10 cellular contexts compared by ENCODE assay signal in the genomic region with DNA sequence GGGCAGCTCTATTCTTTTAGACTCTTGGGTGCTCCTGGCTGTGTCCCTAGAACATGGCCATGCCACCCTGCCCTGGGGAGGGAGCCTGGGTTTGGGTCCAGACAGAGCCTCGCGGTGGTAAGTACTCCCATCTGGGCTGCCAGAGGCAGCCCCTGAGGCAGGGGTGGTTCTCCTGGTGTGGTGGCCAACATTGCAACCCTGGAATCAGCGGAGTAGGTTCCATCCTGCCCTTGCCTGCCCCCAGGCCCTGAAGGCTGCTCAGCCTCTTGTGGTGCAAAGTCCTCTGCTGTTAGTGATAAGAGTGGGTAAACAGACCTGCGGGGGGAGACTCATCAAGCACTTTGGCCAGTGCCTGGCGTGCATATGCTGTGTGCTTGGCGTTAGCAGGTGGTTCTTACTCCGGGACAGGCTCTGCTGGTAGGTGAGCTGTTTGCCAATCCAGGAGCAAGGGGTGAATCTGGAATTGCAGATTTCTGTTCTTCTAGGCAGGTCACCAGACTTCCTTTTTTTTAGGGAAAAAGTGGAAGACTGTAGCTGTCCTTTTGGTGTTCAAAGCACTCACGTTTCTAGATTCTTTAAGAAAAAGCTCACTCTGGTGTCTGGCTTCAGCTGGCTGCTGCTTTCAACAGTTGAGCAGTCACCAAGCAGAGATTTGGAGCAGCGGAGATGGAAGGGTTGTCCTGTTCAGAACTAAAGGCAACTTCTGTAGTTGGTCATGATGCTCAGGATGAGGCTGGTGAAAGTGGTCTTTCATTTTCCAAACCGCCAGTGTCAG. TPM values are rescaled to one million over a fixed set of nuclear protein-coding genes. Genes with fewer than 3 reads are reported as not detected.
DNase-seq lines count a peak whose midpoint lies in the region; ATAC-seq and TF ChIP-seq lines count a peak whose summit lies in the region.
"Had no signal": no experiment of that assay in that cellular context is flagged by ENCODE, and none has a peak within 500 bp of the region (broad histone marks: within the 10 kb centered on the region; RNA-seq: fewer than 3 reads in every experiment).

No MANE protein-coding gene starts in this region.

- H3K36me3 Mint-ChIP-seq in T-helper 2 cell treated with Interferon-gamma antibody and Interleukin-4, amounts not matched to agents 5 μg/mL and 100 μg/mL, for 36 hours (ENCODE audit: low read depth), result peaks cover 37% of the 10 kb centered on the region

- peaks cover 25% of the 10 kb centered on the region; the same call in 1 of the 2 replicates for H3K79me2 ChIP-seq in OCI-LY7 (ENCODE audit: insufficient read depth, low read depth, low read length)

- H3K9me3 Mint-ChIP-seq in T-helper 2 cell treated with Interferon-gamma antibody and Interleukin-4, amounts not matched to agents 5 μg/mL and 100 μg/mL, for 36 hours, result no peaks in the 10 kb centered on the region

- H3K4me1 Mint-ChIP-seq in T-helper 2 cell treated with Interferon-gamma antibody and Interleukin-4, amounts not matched to agents 5 μg/mL and 100 μg/mL, for 36 hours (ENCODE audit: low read depth), result peaks cover 52% of the 10 kb centered on the region

- TF ChIP-seq CTCF in OCI-LY7 (conservative IDR thresholded peaks at IDR 0.05; ENCODE audit: low read length) (no peak), left ventricle myocardium inferior (IDR thresholded peaks at IDR 0.05; ENCODE audit: borderline replicate concordance) (no peak)

- H3K4me3 ChIP-seq in OCI-LY7 (ENCODE audit: low read depth, low read length, poor library complexity, severe bottlenecking), result peak overlapping the region; percentile 27
- H3K4me3 ChIP-seq in left ventricle myocardium inferior, result peak overlapping the region; percentile 90
- H3K4me3 ChIP-seq in skeletal muscle tissue (ENCODE audit: low read length in 3 of 3), result no peak overlapping the region

- CTCF ChIA-PET in OCI-LY7 (lab: Charles Lee; ENCODE audit: unreplicated experiment), result interaction anchor here (0.6 kb wide), 1 partner anchor 114 kb away, joined by 12 read pairs; no protein-coding TSS in a partner anchor

- peak overlapping the region in 2 of 3 donors; percentile 0 to 54 for H3K9ac ChIP-seq in skeletal muscle tissue (ENCODE audit: low read depth in 1 of 3, low read length in 3 of 3)

- H3K27ac ChIP-seq in OCI-LY7 (ENCODE audit: low read depth, low read length, poor library complexity, severe bottlenecking) (no peak overlapping the region), left ventricle myocardium inferior (replicated peaks) (peak overlapping the region; percentile 60), skeletal muscle tissue (ENCODE audit: low read depth, low read length) (no peak overlapping the region)

- no peaks in the 10 kb centered on the region for H3K27me3 Mint-ChIP-seq in T-helper 2 cell treated with Interferon-gamma antibody and Interleukin-4, amounts not matched to agents 5 μg/mL and 100 μg/mL, for 36 hours (ENCODE audit: low read depth)

- POLR2A ChIA-PET in OCI-LY7 (lab: Charles Lee), result no interaction called here

- H3K27ac Mint-ChIP-seq in T-helper 2 cell treated with Interferon-gamma antibody and Interleukin-4, amounts not matched to agents 5 μg/mL and 100 μg/mL, for 36 hours, result no peak overlapping the region

- BruUV-seq in OCI-LY7 (replicated peaks; lab: Mats Ljungman, UMichigan), result no TSS peak

- no peak for ATAC-seq in GM18907 (IDR thresholded peaks at IDR 0.05; ENCODE audit: unreplicated experiment)
- no peak for ATAC-seq in GM21717 (IDR thresholded peaks at IDR 0.05; ENCODE audit: unreplicated experiment)
- no peak for ATAC-seq in GM18861 (IDR thresholded peaks at IDR 0.05; ENCODE audit: unreplicated experiment)

- H3K9me3 ChIP-seq in OCI-LY7 (ENCODE audit: low read length) (no peaks in the 10 kb centered on the region), left ventricle myocardium inferior (replicated peaks) (no peaks in the 10 kb centered on the region), skeletal muscle tissue (ENCODE audit: control insufficient read depth in 3 of 3, low read length in 3 of 3) (no peaks in the 10 kb centered on the region)

- intact Hi-C loops in OCI-LY7 (cut with micrococcal nuclease; ENCODE audit: unreplicated experiment) (loop anchor here (5.0 kb wide), 2 partner anchors 57 to 293 kb away; a partner anchor contains a TSS), left ventricle myocardium inferior (cut with micrococcal nuclease) (no loop called here)

- H3K4me3 Mint-ChIP-seq in T-helper 2 cell treated with Interferon-gamma antibody and Interleukin-4, amounts not matched to agents 5 μg/mL and 100 μg/mL, for 36 hours, result peak overlapping the region; percentile 79

- H3K4me1 ChIP-seq in OCI-LY7 (ENCODE audit: insufficient read depth, low read length, poor library complexity, severe bottlenecking), result peaks cover 46% of the 10 kb centered on the region
- peaks cover 80% of the 10 kb centered on the region for H3K4me1 ChIP-seq in left ventricle myocardium inferior
- peaks cover 65 to 76% (median 67%) of the 10 kb centered on the region in 3 donors for H3K4me1 ChIP-seq in skeletal muscle tissue (ENCODE audit: control insufficient read depth in 3 of 3, insufficient read depth in 3 of 3, low read length in 3 of 3)

- no peaks in the 10 kb centered on the region for H3K27me3 ChIP-seq in left ventricle myocardium inferior (ENCODE audit: low read depth)
- no peaks in the 10 kb centered on the region for H3K27me3 ChIP-seq in skeletal muscle tissue (ENCODE audit: control insufficient read depth in 3 of 3, insufficient read depth in 3 of 3, low read length in 3 of 3)

- no peaks in the 10 kb centered on the region for H3K9me2 ChIP-seq in OCI-LY7 (ENCODE audit: insufficient read depth, low read length)

- no peak for DNase-seq in T-helper 2 cell treated with Interferon-gamma antibody and Interleukin-4, amounts not matched to agents 5 μg/mL and 100 μg/mL, for 36 hours (ENCODE audit: low spot score)
- DNase-seq in T-helper 2 cell (no peak), OCI-LY7 (ENCODE audit: low spot score) (no peak), left ventricle myocardium inferior (peak; percentile 51)
- DNase-seq: activated CD4-positive, CD25-positive, alpha-beta regulatory T cell; stimulated activated CD4-positive, alpha-beta T cell treated with anti-CD3 and anti-CD28 coated beads, Interleukin-1b, Interleukin-23, amount 100 ng/mL, for 48 hours had no signal

- H2AFZ ChIP-seq in OCI-LY7 (ENCODE audit: low read length), result no peak overlapping the region

- H3K4me2 ChIP-seq in OCI-LY7 (ENCODE audit: low read length), result peak overlapping the region; percentile 81

- H4K20me1 ChIP-seq in OCI-LY7 (ENCODE audit: insufficient read depth, low read length), result peaks cover 16% of the 10 kb centered on the region

- H3K36me3 ChIP-seq in OCI-LY7 (ENCODE audit: insufficient read depth, low read length) (peaks cover 41% of the 10 kb centered on the region; the same call in 1 of the 2 replicates), left ventricle myocardium inferior (peaks cover 18% of the 10 kb centered on the region), skeletal muscle tissue (ENCODE audit: control insufficient read depth in 3 of 3, insufficient read depth in 3 of 3, low read length in 3 of 3) (peaks cover 12 to 19% (median 16%) of the 10 kb centered on the region in 3 donors)

RNA-seq across cellular contexts. Expression of a gene that starts 3.2 kb away (rescaled TPM):
- 9.1 and 13.5 TPM in 2 replicates for total RNA-seq in OCI-LY7 (2014; rRNA removed; shearing (Covaris generic))
- total RNA-seq in OCI-LY7 (2022), result 18.2 and 18.6 TPM in 2 replicates
- 11.1 TPM for total RNA-seq in left ventricle myocardium inferior
- 4.2 TPM for total RNA-seq in skeletal muscle tissue

RNA-seq across cellular contexts. Expression of a gene that starts 24.5 kb away (rescaled TPM):
- 6.4 and 6.5 TPM in 2 replicates for total RNA-seq in OCI-LY7 (2014; rRNA removed; shearing (Covaris generic))
- total RNA-seq in OCI-LY7 (2022) (6.7 and 6.9 TPM in 2 replicates), left ventricle myocardium inferior (14.4 TPM), skeletal muscle tissue (5.2 TPM)

RNA-seq across cellular contexts. Expression of a gene that starts 38.5 kb away (rescaled TPM):
- 16.0 and 24.1 TPM in 2 replicates for total RNA-seq in OCI-LY7 (2014; rRNA removed; shearing (Covaris generic))
- total RNA-seq in OCI-LY7 (2022), result 20.7 and 22.2 TPM in 2 replicates
- total RNA-seq in left ventricle myocardium inferior, result 14.3 TPM
- total RNA-seq in skeletal muscle tissue, result 3.7 TPM

RNA-seq across cellular contexts. Expression of a gene that starts 50.6 kb away (rescaled TPM):
- total RNA-seq in OCI-LY7 (2014; rRNA removed; shearing (Covaris generic)), result 0.06 TPM in 1 of 2 replicates, not detected in the other
- total RNA-seq in OCI-LY7 (2022) (0.19 TPM in 1 of 2 replicates, not detected in the other), left ventricle myocardium inferior (16.6 TPM), skeletal muscle tissue (29.7 TPM)

RNA-seq across cellular contexts. Expression of a gene that starts 58.6 kb away (rescaled TPM):
- total RNA-seq in OCI-LY7 (2014; rRNA removed; shearing (Covaris generic)), result 5.1 and 5.4 TPM in 2 replicates
- total RNA-seq in OCI-LY7 (2022), result 5.9 and 6.4 TPM in 2 replicates
- 28.9 TPM for total RNA-seq in left ventricle myocardium inferior
- total RNA-seq in skeletal muscle tissue, result 6.3 TPM

Comparison
In these comparisons a context has a peak if more than half of its experiments do, and no peak if none do; other contexts are left out.
1. H3K4me3 ChIP-seq: peak in OCI-LY7 (single experiment) and left ventricle myocardium inferior (single experiment); none in skeletal muscle tissue (0 of 3).